ENCODE assay signal across 18 cellular contexts in the genomic region with DNA sequence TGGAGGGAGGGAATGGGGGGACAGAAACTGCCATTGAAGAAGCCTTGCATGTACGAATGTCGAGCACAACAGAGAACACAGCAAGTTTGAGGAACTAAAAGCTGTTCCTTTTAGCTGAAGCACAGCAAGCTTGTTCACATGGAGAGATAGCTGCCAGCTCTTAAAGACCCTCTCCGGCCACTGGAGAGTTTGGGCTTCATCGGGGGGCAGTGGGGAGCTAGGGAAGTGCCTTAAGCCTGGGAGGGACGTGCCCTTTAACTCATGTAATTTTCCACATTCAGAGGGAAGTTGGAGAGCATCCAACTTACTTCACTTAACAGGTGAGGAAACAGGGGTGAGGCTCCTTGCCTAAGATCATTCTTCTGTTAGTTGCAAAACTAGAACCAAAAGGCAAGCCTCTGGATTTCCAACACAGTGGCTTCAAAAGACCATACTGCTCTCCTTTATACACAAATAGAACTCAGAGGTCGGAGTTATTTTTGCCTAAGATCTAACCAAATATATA. TPM values are rescaled to one million over a fixed set of nuclear protein-coding genes. Genes with fewer than 3 reads are reported as not detected.
DNase-seq lines count a peak whose midpoint lies in the region; ATAC-seq and TF ChIP-seq lines count a peak whose summit lies in the region.
"Had no signal": no experiment of that assay in that cellular context is flagged by ENCODE, and none has a peak within 500 bp of the region (broad histone marks: within the 10 kb centered on the region; RNA-seq: fewer than 3 reads in every experiment).

No MANE protein-coding gene starts in this region.

- no peaks in the 10 kb centered on the region for H3K36me3 Mint-ChIP-seq in T-helper 17 cell (ENCODE audit: low read depth)
- no peaks in the 10 kb centered on the region for H3K36me3 Mint-ChIP-seq in neural crest cell (ENCODE audit: low read depth)
- H3K36me3 Mint-ChIP-seq: WTC11 had no signal

- peaks cover 48% of the 10 kb centered on the region for H3K4me1 Mint-ChIP-seq in T-helper 17 cell
- H3K4me1 Mint-ChIP-seq in neural crest cell: peaks cover 18% of the 10 kb centered on the region

- H3K27me3 Mint-ChIP-seq in T-helper 17 cell (no peaks in the 10 kb centered on the region), neural crest cell (ENCODE audit: low read depth) (peaks cover 19% of the 10 kb centered on the region)

- H3K4me3 ChIP-seq in DOHH2 (ENCODE audit: low read length): peak overlapping the region; percentile 31

- in situ Hi-C loops in KBM-7 (cut with MboI; ENCODE audit: low pct_unique_long_range_greater_than_20kb, low sequenced_read_pairs): no loop called here

- H3K9me2 ChIP-seq in DOHH2 (replicated peaks; ENCODE audit: control insufficient read depth, low read length): no peaks in the 10 kb centered on the region
- H3K9me2 ChIP-seq: SK-N-SH had no signal

- H3K4me3 Mint-ChIP-seq in T-helper 17 cell: no peak overlapping the region
- peak overlapping the region; percentile 69 for H3K4me3 Mint-ChIP-seq in neural crest cell
- H3K4me3 Mint-ChIP-seq: WTC11 had no signal

- H3K27ac Mint-ChIP-seq in T-helper 17 cell (peak overlapping the region; percentile 14), neural crest cell (ENCODE audit: unreplicated experiment) (no peak overlapping the region)
- H3K27ac Mint-ChIP-seq: WTC11 had no signal

- H3K36me3 ChIP-seq in DOHH2 (ENCODE audit: control insufficient read depth, low read length): peaks cover 23% of the 10 kb centered on the region

- DNase-seq in NCI-H748 (lab: John Stamatoyannopoulos, UW; ENCODE audit: unreplicated experiment): peak; percentile 16
- DNase-seq in NCI-H748 treated with DMSO at 0.1 percent for 48 hours (lab: John Stamatoyannopoulos, UW): no peak
- DNase-seq in T-helper 17 cell: no peak
- no peak for DNase-seq in neural crest cell (ENCODE audit: low read depth, low spot score)
- no peak for DNase-seq in KBM-7
- no peak for DNase-seq in Right ventricle myocardium superior
- DNase-seq: activated CD8-positive, alpha-beta memory T cell treated with anti-CD3 and anti-CD28 coated beads, Interleukin-2, amount 50 U/mL, for 48 hours; aorta; kidney glomerular epithelial cell; NCI-H2171; retina; SK-N-SH; stimulated activated CD4-positive, alpha-beta T cell treated with anti-CD3 and anti-CD28 coated beads, Interleukin-2, amount 100 ng/mL, for 24 hours; stimulated activated CD8-positive, alpha-beta memory T cell treated with anti-CD3 and anti-CD28 coated beads, Interleukin-4, amount 100 ng/mL, for 48 hours; trophoblast cell had no signal

- ATAC-seq in T-helper 17 cell: no peak
- ATAC-seq in Right ventricle myocardium superior (ENCODE audit: poor library complexity): no peak
- no peak for ATAC-seq in GM18868 (IDR thresholded peaks at IDR 0.05; ENCODE audit: unreplicated experiment)
- ATAC-seq: WTC11 had no signal

- no peaks in the 10 kb centered on the region for H4K20me1 ChIP-seq in DOHH2 (ENCODE audit: control insufficient read depth, insufficient read depth, low read depth, low read length)

- no peaks in the 10 kb centered on the region for H3K9me3 ChIP-seq in DOHH2 (ENCODE audit: control insufficient read depth, insufficient read depth, low read length)
- no peaks in the 10 kb centered on the region for H3K9me3 ChIP-seq in T-helper 17 cell (ENCODE audit: control insufficient read depth, low read length, poor library complexity, severe bottlenecking)
- H3K9me3 ChIP-seq: SK-N-SH had no signal

- peaks cover 50% of the 10 kb centered on the region for H3K4me1 ChIP-seq in DOHH2 (ENCODE audit: control insufficient read depth, low read length)

- no peaks in the 10 kb centered on the region for H3K27me3 ChIP-seq in DOHH2 (ENCODE audit: control insufficient read depth, low read length)

- H3K79me2 ChIP-seq in DOHH2 (ENCODE audit: control insufficient read depth, low read length): peaks cover 32% of the 10 kb centered on the region

- TF ChIP-seq CTCF in DOHH2 (IDR thresholded peaks at IDR 0.05; ENCODE audit: low read depth, low read length, poor library complexity, severe bottlenecking) (no peak), neural crest cell (conservative IDR thresholded peaks at IDR 0.05) (no peak)

- H3K9me3 Mint-ChIP-seq in neural crest cell: peaks cover 4% of the 10 kb centered on the region
- H3K9me3 Mint-ChIP-seq: WTC11 had no signal

- H3K4me2 ChIP-seq in DOHH2 (ENCODE audit: low read length): peak overlapping the region; percentile 59
- H3K4me2 ChIP-seq: SK-N-SH had no signal

- H3F3A ChIP-seq in DOHH2 (ENCODE audit: control insufficient read depth, insufficient read depth): no peaks in the 10 kb centered on the region

- H3K27ac ChIP-seq in DOHH2 (ENCODE audit: low read depth, low read length): no peak overlapping the region

- intact Hi-C loops in Right ventricle myocardium superior (cut with DNase I): no loop called here

RNA-seq across cellular contexts. Expression of gene CYFIP2, which starts 2.3 kb away (rescaled TPM):
- 100 to 1,000 TPM; 363 to 389 TPM for total RNA-seq in T-helper 17 cell
- total RNA-seq in neural crest cell: 74.5 and 76.6 TPM in 2 replicates
- total RNA-seq in Right ventricle myocardium superior: 27.6 TPM
